1 cellular context compared by ENCODE assay signal in genomic region chr5:35003018-35003957, GRCh38.
A peak's percentile ranks its signal among the peaks of the same experiment; 100 is the strongest.
TF ChIP-seq lines count a peak whose summit lies in the region.

No MANE protein-coding gene starts in this region.

TF ChIP-seq in K562, 482 proteins besides CTCF, POLR2A, EP300 and RAD21 (continued from another document):
- TF ChIP-seq MLX (CRISPR knock-in tag; conservative IDR thresholded peaks at IDR 0.05) (no peak), SMAD4 (CRISPR knock-in tag; conservative IDR thresholded peaks at IDR 0.05) (0 out of 2 replicates have a peak, but pooled peaks have one; percentile 16), UBTF (IDR thresholded peaks at IDR 0.05; ENCODE audit: borderline replicate concordance in 1 of 2, low read depth in 2 of 2, low read length in 2 of 2) (no peak), MXD1 (CRISPR knock-in tag; IDR thresholded peaks at IDR 0.05; ENCODE audit: borderline replicate concordance, poor library complexity, severe bottlenecking) (no peak), HMG20A (CRISPR knock-in tag; conservative IDR thresholded peaks at IDR 0.05) (no peak), SFPQ (IDR thresholded peaks at IDR 0.05; ENCODE audit: low read depth, low read length) (no peak), RCOR1 (IDR thresholded peaks at IDR 0.05; ENCODE audit: borderline replicate concordance in 1 of 2, low read depth in 2 of 2, low read length in 2 of 2) (0 out of 4 replicates have a peak, but pooled peaks of 1 of the 2 experiments have one; percentile 27), JUND (IDR thresholded peaks at IDR 0.05; ENCODE audit: borderline replicate concordance, low read depth, low read length) (peak; percentile 14; the same call in 1 of the 2 replicates), JUND (tag; IDR thresholded peaks at IDR 0.05; ENCODE audit: borderline replicate concordance, low read depth, low read length) (no peak)
